10 cellular contexts compared by ENCODE assay signal in genomic region chr13:95643471-95643813, GRCh38. TPM values are rescaled to one million over a fixed set of nuclear protein-coding genes. Genes with fewer than 3 reads are reported as not detected.
DNase-seq lines count a peak whose midpoint lies in the region; ATAC-seq, FAIRE-seq and TF ChIP-seq lines count a peak whose summit lies in the region.
"Had no signal": no experiment of that assay in that cellular context is flagged by ENCODE, and none has a peak within 500 bp of the region (broad histone marks: within the 10 kb centered on the region; RNA-seq: fewer than 3 reads in every experiment).

No MANE protein-coding gene starts in this region.

- peaks cover 8% of the 10 kb centered on the region for H3K9me1 ChIP-seq in IMR-90 (ENCODE audit: insufficient read depth, low read length)

- H2BK120ac ChIP-seq in IMR-90 (ENCODE audit: low read depth, low read length) = no peak overlapping the region

- H4K5ac ChIP-seq in IMR-90 (ENCODE audit: low read depth, low read length) = no peak overlapping the region; the same call in 1 of the 2 replicates

- H2AK5ac ChIP-seq in IMR-90 (ENCODE audit: low read depth, low read length) = peak overlapping the region; percentile 23; the same call in 1 of the 2 replicates

- no peak for TF ChIP-seq POLR2A in IMR-90 (IDR thresholded peaks at IDR 0.05; ENCODE audit: low read depth, low read length)

- peak overlapping the region; percentile 75 for H3K9ac ChIP-seq in IMR-90 (ENCODE audit: low read depth, low read length)

- CTCF ChIA-PET in IMR-90 (lab: Yijun Ruan, JAX) = interaction anchor here (4.1 kb wide), 1 partner anchor 19 kb away, joined by 14 read pairs; no protein-coding TSS in a partner anchor

- no peak for ATAC-seq in CD4-positive, CD25-positive, alpha-beta regulatory T cell (ENCODE audit: low read depth in 2 of 2)
- peak; percentile 1 for ATAC-seq in IMR-90 (ENCODE audit: low read depth)
- no peak for ATAC-seq in lower lobe of right lung
- ATAC-seq in left lobe of liver = no peak

- peak overlapping the region; percentile 26 to 57 for H4K8ac ChIP-seq in IMR-90 (ENCODE audit: low read depth in 2 of 2, low read length in 2 of 2)

- TF ChIP-seq RAD21 in IMR-90 (IDR thresholded peaks at IDR 0.05; ENCODE audit: low read length) = no peak

- no peaks in the 10 kb centered on the region for H3K9me3 ChIP-seq in CD4-positive, CD25-positive, alpha-beta regulatory T cell (ENCODE audit: control insufficient read depth in 2 of 2, low read length in 2 of 2)
- H3K9me3 ChIP-seq in IMR-90 (ENCODE audit: control insufficient read depth, insufficient read depth, low read length) (no peaks in the 10 kb centered on the region), lower lobe of right lung (no peaks in the 10 kb centered on the region)

- peak overlapping the region; percentile 90 for H3K14ac ChIP-seq in IMR-90 (replicated peaks; ENCODE audit: low read depth, low read length)

- H3K4ac ChIP-seq in IMR-90 (ENCODE audit: low read depth, low read length) = peak overlapping the region; percentile 73

- H3K27me3 Mint-ChIP-seq in CD4-positive, CD25-positive, alpha-beta regulatory T cell = peaks cover 55% of the 10 kb centered on the region

- H3K36me3 Mint-ChIP-seq in CD4-positive, CD25-positive, alpha-beta regulatory T cell = no peaks in the 10 kb centered on the region

- no peak for DNase-seq in CD4-positive, CD25-positive, alpha-beta regulatory T cell
- peak; percentile 43 for DNase-seq in IMR-90
- peak; percentile 27 for DNase-seq in brain microvascular endothelial cell
- no peak for DNase-seq in lower lobe of right lung
- peak; percentile 14 for DNase-seq in urothelium cell line (ENCODE audit: low spot score)
- DNase-seq in Kasumi-1 (lab: John Stamatoyannopoulos, UW) = no peak
- DNase-seq in left lobe of liver (ENCODE audit: low spot score) = no peak
- no peak for DNase-seq in activated CD4-positive, CD25-positive, alpha-beta regulatory T cell (lab: John Stamatoyannopoulos, UW)

- H4K20me1 ChIP-seq in IMR-90 (ENCODE audit: insufficient read depth, low read length) = peaks cover 9% of the 10 kb centered on the region; the same call in 1 of the 2 replicates

- dilution Hi-C loops in IMR-90 (cut with HindIII; ENCODE audit: low sequenced_read_pairs, unreplicated experiment) = no loop called here

- 0% methylated on average over 7 of the region's 9 CpGs; no CpG with 5 or more reads in 1 of the 2 experiments for WGBS in IMR-90 (ENCODE audit: extremely low coverage in 2 of 2, insufficient read length in 1 of 2), 2 experiments

- H3K27ac Mint-ChIP-seq in CD4-positive, CD25-positive, alpha-beta regulatory T cell = peak overlapping the region in 1 of 3 donors; percentile 74

- H2BK20ac ChIP-seq in IMR-90 (ENCODE audit: low read depth, low read length) = no peak overlapping the region

- peaks cover 0 to 3% (median 0%) of the 10 kb centered on the region in 7 donors for H3K9me3 Mint-ChIP-seq in CD4-positive, CD25-positive, alpha-beta regulatory T cell

- H2BK15ac ChIP-seq in IMR-90 (ENCODE audit: low read depth, low read length) = no peak overlapping the region

- peak overlapping the region; percentile 95 for H2AFZ ChIP-seq in IMR-90 (replicated peaks; ENCODE audit: low read length, poor library complexity)

- intact Hi-C loops in IMR-90 (cut with micrococcal nuclease) = loop anchor here (1.0 to 2.0 kb wide), 2 partner anchors 33 to 191 kb away; partner anchors contain the start of gene DNAJC3
- intact Hi-C loops in lower lobe of right lung (cut with DNase I) = no loop called here

- no TSS peak for BruUV-seq in IMR-90 (replicated peaks; lab: Mats Ljungman, UMichigan)

- H3K27ac ChIP-seq in CD4-positive, CD25-positive, alpha-beta regulatory T cell (ENCODE audit: insufficient read depth, low read length, poor library complexity, severe bottlenecking) = no peak overlapping the region
- H3K27ac ChIP-seq in IMR-90 (ENCODE audit: insufficient read depth, low read length) = peak overlapping the region; percentile 80
- peak overlapping the region; percentile 23 for H3K27ac ChIP-seq in brain microvascular endothelial cell
- H3K27ac ChIP-seq in lower lobe of right lung = peak overlapping the region; percentile 60
- H3K27ac ChIP-seq: HL-60 had no signal

- no peak for FAIRE-seq in urothelium cell line (lab: Jason Lieb, UNC)

- H3K4me3 ChIP-seq in CD4-positive, CD25-positive, alpha-beta regulatory T cell (ENCODE audit: low read depth, low read length) = no peak overlapping the region
- H3K4me3 ChIP-seq in IMR-90 (ENCODE audit: insufficient read depth, low read depth, low read length) (peak overlapping the region; percentile 50), brain microvascular endothelial cell (ENCODE audit: low read depth, low read length) (peak overlapping the region; percentile 76), lower lobe of right lung (peak overlapping the region; percentile 57)

- peak overlapping the region in 3 of 4 donors; percentile 55 to 82 (median 57) for H3K4me3 Mint-ChIP-seq in CD4-positive, CD25-positive, alpha-beta regulatory T cell

- H4K91ac ChIP-seq in IMR-90 (ENCODE audit: insufficient read depth, low read depth, low read length) = peak overlapping the region; percentile 43

- TF ChIP-seq CTCF in IMR-90 (conservative IDR thresholded peaks at IDR 0.05; ENCODE audit: low read depth, low read length) = no peak
- no peak for TF ChIP-seq CTCF in brain microvascular endothelial cell (IDR thresholded peaks at IDR 0.05; ENCODE audit: low read depth, low read length, missing control alignments)
- no peak for TF ChIP-seq CTCF in lower lobe of right lung (IDR thresholded peaks at IDR 0.05)

- peak overlapping the region; percentile 90 for H2AK9ac ChIP-seq in IMR-90 (replicated peaks; ENCODE audit: low read depth, low read length, poor library complexity)

- H3K23ac ChIP-seq in IMR-90 (ENCODE audit: low read depth, low read length) = peak overlapping the region; percentile 95

- H3K36me3 ChIP-seq in CD4-positive, CD25-positive, alpha-beta regulatory T cell (ENCODE audit: control insufficient read depth, insufficient read depth, low read length) = no peaks in the 10 kb centered on the region
- H3K36me3 ChIP-seq in IMR-90 (ENCODE audit: control insufficient read depth, insufficient read depth, low read length) (peaks cover 7% of the 10 kb centered on the region), brain microvascular endothelial cell (replicated peaks) (no peaks in the 10 kb centered on the region), lower lobe of right lung (no peaks in the 10 kb centered on the region)

- peaks cover 25% of the 10 kb centered on the region for H3K27me3 ChIP-seq in CD4-positive, CD25-positive, alpha-beta regulatory T cell (ENCODE audit: control insufficient read depth, insufficient read depth, low read length)
- no peaks in the 10 kb centered on the region for H3K27me3 ChIP-seq in IMR-90 (ENCODE audit: control insufficient read depth, insufficient read depth, low read length)
- no peaks in the 10 kb centered on the region for H3K27me3 ChIP-seq in brain microvascular endothelial cell (replicated peaks)
- peaks cover 44% of the 10 kb centered on the region for H3K27me3 ChIP-seq in lower lobe of right lung (ENCODE audit: low read depth)

- in situ Hi-C loops in IMR-90 (cut with MboI; ENCODE audit: low sequenced_read_pairs) (no loop called here), brain microvascular endothelial cell (cut with HindIII; ENCODE audit: low pct_ligation_motif_present, low sequenced_read_pairs) (no loop called here)

- H3K79me1 ChIP-seq in IMR-90 (ENCODE audit: low read depth in 1 of 2, low read length in 2 of 2) = peaks cover 12 to 43% of the 10 kb centered on the region in 2 experiments; a peak in 2 of 4 replicates

- H2BK5ac ChIP-seq in IMR-90 (ENCODE audit: low read depth, low read length, poor library complexity, severe bottlenecking) = peak overlapping the region; percentile 18

- peak overlapping the region; percentile 94 for H3K4me2 ChIP-seq in IMR-90 (ENCODE audit: low read depth, low read length)

- H3K4me1 ChIP-seq in CD4-positive, CD25-positive, alpha-beta regulatory T cell (ENCODE audit: control insufficient read depth, insufficient read depth, low read length, poor library complexity, severe bottlenecking) = peaks cover 3% of the 10 kb centered on the region
- H3K4me1 ChIP-seq in IMR-90 (ENCODE audit: control insufficient read depth, insufficient read depth, low read length) = peaks cover 10% of the 10 kb centered on the region
- peaks cover 28% of the 10 kb centered on the region for H3K4me1 ChIP-seq in lower lobe of right lung

- peak overlapping the region; percentile 54 for H3K56ac ChIP-seq in IMR-90 (ENCODE audit: extremely low read depth, insufficient read depth, low read length)

- POLR2A ChIA-PET in IMR-90 (lab: Charles Lee; ENCODE audit: unreplicated experiment) = interaction anchor here (1.6 kb wide), 1 partner anchor 33 kb away, joined by 4 read pairs; the partner anchor contains the start of gene DNAJC3

- peaks cover 0 to 13% (median 7%) of the 10 kb centered on the region in 4 donors for H3K4me1 Mint-ChIP-seq in CD4-positive, CD25-positive, alpha-beta regulatory T cell

- no peak overlapping the region; the same call in 1 of the 2 replicates for H3K18ac ChIP-seq in IMR-90 (ENCODE audit: low read depth, low read length)

TF ChIP-seq in IMR-90, 13 proteins besides CTCF, POLR2A, EP300 and RAD21:
- TF ChIP-seq MAFK (IDR thresholded peaks at IDR 0.05; ENCODE audit: low read depth, low read length) (peak; percentile 46; the same call in 1 of the 2 replicates), RFX5 (IDR thresholded peaks at IDR 0.05; ENCODE audit: low read depth, low read length) (no peak), SMC3 (IDR thresholded peaks at IDR 0.05; ENCODE audit: low read depth, low read length) (no peak)

RNA-seq across cellular contexts. Expression of gene DZIP1, which starts 1.1 kb away (rescaled TPM):
- total RNA-seq in CD4-positive, CD25-positive, alpha-beta regulatory T cell = not detected
- polyA plus RNA-seq in CD4-positive, CD25-positive, alpha-beta regulatory T cell = not detected
- total RNA-seq in IMR-90 (2012; rRNA removed) = 12.2 and 16.9 TPM in 2 replicates
- 13.1 and 15.9 TPM in 2 replicates for polyA plus RNA-seq in IMR-90 (2012; rRNA removed)
- 6.5 and 11.4 TPM in 2 replicates for polyA plus RNA-seq in IMR-90 (2012; cell fraction: cytosol; rRNA removed)
- polyA plus RNA-seq in IMR-90 (2012; cell fraction: nucleus; rRNA removed; ENCODE audit: low replicate concordance) = 24.9 and 47.2 TPM in 2 replicates
- total RNA-seq in lower lobe of right lung = 9.0 TPM
- total RNA-seq in left lobe of liver = 1.2 TPM
- total RNA-seq: mononuclear cell had no signal

RNA-seq across cellular contexts. Expression of gene DNAJC3, which starts 33.5 kb away (rescaled TPM):
- 22.4 TPM for total RNA-seq in CD4-positive, CD25-positive, alpha-beta regulatory T cell
- 10 to 100 TPM; 11.1 to 17.1 (median 14.1) TPM for polyA plus RNA-seq in CD4-positive, CD25-positive, alpha-beta regulatory T cell
- total RNA-seq in IMR-90 (2012; rRNA removed) (28.5 and 51.4 TPM in 2 replicates), lower lobe of right lung (56.7 TPM), left lobe of liver (50.7 TPM)
- polyA plus RNA-seq in IMR-90 (2012; rRNA removed) = 8.7 and 10.7 TPM in 2 replicates
- 3.3 and 3.8 TPM in 2 replicates for polyA plus RNA-seq in IMR-90 (2012; cell fraction: cytosol; rRNA removed)
- 1.3 and 4.2 TPM in 2 replicates for polyA plus RNA-seq in IMR-90 (2012; cell fraction: nucleus; rRNA removed; ENCODE audit: low replicate concordance)

Comparison
In these comparisons a context has a peak if more than half of its experiments do, and no peak if none do; other contexts are left out.
1. DNase-seq: peak in IMR-90 (single experiment), brain microvascular endothelial cell (single experiment) and urothelium cell line (single experiment); none in CD4-positive, CD25-positive, alpha-beta regulatory T cell (0 of 3), lower lobe of right lung (single experiment), Kasumi-1 (0 of 2), left lobe of liver (single experiment) and activated CD4-positive, CD25-positive, alpha-beta regulatory T cell (0 of 4).